ENCODE assay signal across 18 cellular contexts in genomic region chr1:176701151-176701866, GRCh38.
DNase-seq lines count a peak whose midpoint lies in the region; ATAC-seq and TF ChIP-seq lines count a peak whose summit lies in the region.
"Had no signal": no experiment of that assay in that cellular context is flagged by ENCODE, and none has a peak within 500 bp of the region (broad histone marks: within the 10 kb centered on the region; RNA-seq: fewer than 3 reads in every experiment).

No MANE protein-coding gene starts in this region.

- H3K9me3 ChIP-seq in neural progenitor cell (ENCODE audit: low read depth): no peaks in the 10 kb centered on the region
- H3K9me3 ChIP-seq: HAP-1 had no signal

- no peak overlapping the region for H3K9ac ChIP-seq in neural progenitor cell

- H3K27me3 Mint-ChIP-seq in neural progenitor cell (ENCODE audit: insufficient read depth, low read depth) (peaks cover 3% of the 10 kb centered on the region), glutamatergic neuron (ENCODE audit: unreplicated experiment) (no peaks in the 10 kb centered on the region), chondrocyte (ENCODE audit: low read depth) (peaks cover 17% of the 10 kb centered on the region)
- H3K27me3 Mint-ChIP-seq: CD4-positive, alpha-beta T cell had no signal

- no peaks in the 10 kb centered on the region for H3K27me3 ChIP-seq in neural progenitor cell

- H3K9me3 Mint-ChIP-seq in neural progenitor cell: no peaks in the 10 kb centered on the region
- no peaks in the 10 kb centered on the region for H3K9me3 Mint-ChIP-seq in glutamatergic neuron (ENCODE audit: unreplicated experiment)
- no peaks in the 10 kb centered on the region for H3K9me3 Mint-ChIP-seq in chondrocyte (ENCODE audit: low read depth)
- H3K9me3 Mint-ChIP-seq: CD4-positive, alpha-beta T cell had no signal

- TF ChIP-seq CTCF in neural progenitor cell (IDR thresholded peaks at IDR 0.05) (no peak), glutamatergic neuron (IDR thresholded peaks at IDR 0.05; ENCODE audit: partially characterized antibody, unreplicated experiment) (no peak), chondrocyte (IDR thresholded peaks at IDR 0.05) (no peak)

- H3K27ac Mint-ChIP-seq in neural progenitor cell (peak overlapping the region; percentile 59), glutamatergic neuron (ENCODE audit: unreplicated experiment) (no peak overlapping the region), chondrocyte (ENCODE audit: unreplicated experiment) (no peak overlapping the region)
- H3K27ac Mint-ChIP-seq: CD4-positive, alpha-beta T cell had no signal

- no peaks in the 10 kb centered on the region for H4K20me1 ChIP-seq in neural progenitor cell (ENCODE audit: low read depth)

- no peak overlapping the region for H3K27ac ChIP-seq in neural progenitor cell

- H3K4me2 ChIP-seq in neural progenitor cell: no peak overlapping the region

- ATAC-seq in GM19467 (IDR thresholded peaks at IDR 0.05; ENCODE audit: unreplicated experiment): no peak

- H3K79me2 ChIP-seq in neural progenitor cell (ENCODE audit: low read depth): no peaks in the 10 kb centered on the region

- peaks cover 17% of the 10 kb centered on the region for H3K4me1 Mint-ChIP-seq in neural progenitor cell
- H3K4me1 Mint-ChIP-seq in glutamatergic neuron (ENCODE audit: low read depth, unreplicated experiment): peaks cover 15% of the 10 kb centered on the region
- H3K4me1 Mint-ChIP-seq in chondrocyte (ENCODE audit: low read depth): no peaks in the 10 kb centered on the region

- H3K4me1 ChIP-seq in neural progenitor cell: peaks cover 7% of the 10 kb centered on the region
- H3K4me1 ChIP-seq: HAP-1 had no signal

- no peak overlapping the region for H2AFZ ChIP-seq in neural progenitor cell (replicated peaks)

- no peak overlapping the region for H3K4me3 ChIP-seq in neural progenitor cell
- H3K4me3 ChIP-seq: HAP-1 had no signal

- H3K36me3 Mint-ChIP-seq in neural progenitor cell (no peaks in the 10 kb centered on the region), glutamatergic neuron (ENCODE audit: unreplicated experiment) (no peaks in the 10 kb centered on the region), chondrocyte (ENCODE audit: low read depth) (no peaks in the 10 kb centered on the region)

- peak; percentile 27 for DNase-seq in NCI-H510A treated with DMSO at 0.1 percent for 48 hours (lab: John Stamatoyannopoulos, UW)
- no peak for DNase-seq in NCI-H510A (lab: John Stamatoyannopoulos, UW)
- peak; percentile 35 for DNase-seq in astrocyte of the hippocampus (ENCODE audit: low read depth, low spot score)
- DNase-seq in neural progenitor cell (ENCODE audit: low spot score): peak; percentile 17
- no peak for DNase-seq in glutamatergic neuron
- no peak for DNase-seq in chondrocyte (ENCODE audit: low spot score)
- no peak for DNase-seq in NCI-H1694 (lab: John Stamatoyannopoulos, UW)
- DNase-seq: 8988T; AML-193; C1 segment of cervical spinal cord; Calu3; CD4-positive, alpha-beta T cell; DMS153; DMS79 treated with DMSO at 0.1 percent for 48 hours; EL; GOT3 had no signal

- no peaks in the 10 kb centered on the region for H3K36me3 ChIP-seq in neural progenitor cell
- H3K36me3 ChIP-seq: HAP-1 had no signal

- no peak overlapping the region for H3K4me3 Mint-ChIP-seq in neural progenitor cell
- no peak overlapping the region for H3K4me3 Mint-ChIP-seq in glutamatergic neuron (ENCODE audit: unreplicated experiment)
- no peak overlapping the region for H3K4me3 Mint-ChIP-seq in chondrocyte (ENCODE audit: unreplicated experiment)
- H3K4me3 Mint-ChIP-seq: CD4-positive, alpha-beta T cell had no signal

- H3F3A ChIP-seq in neural progenitor cell (ENCODE audit: low read depth): no peaks in the 10 kb centered on the region

Comparison
In these comparisons a context has a peak if more than half of its experiments do, and no peak if none do; other contexts are left out.
1. DNase-seq: peak in NCI-H510A treated with DMSO at 0.1 percent for 48 hours (single experiment), astrocyte of the hippocampus (single experiment) and neural progenitor cell (single experiment); none in NCI-H510A (single experiment), glutamatergic neuron (single experiment), chondrocyte (single experiment) and NCI-H1694 (single experiment).